Comparison of ENCODE assay signal across 3 cellular contexts in the genomic region with DNA sequence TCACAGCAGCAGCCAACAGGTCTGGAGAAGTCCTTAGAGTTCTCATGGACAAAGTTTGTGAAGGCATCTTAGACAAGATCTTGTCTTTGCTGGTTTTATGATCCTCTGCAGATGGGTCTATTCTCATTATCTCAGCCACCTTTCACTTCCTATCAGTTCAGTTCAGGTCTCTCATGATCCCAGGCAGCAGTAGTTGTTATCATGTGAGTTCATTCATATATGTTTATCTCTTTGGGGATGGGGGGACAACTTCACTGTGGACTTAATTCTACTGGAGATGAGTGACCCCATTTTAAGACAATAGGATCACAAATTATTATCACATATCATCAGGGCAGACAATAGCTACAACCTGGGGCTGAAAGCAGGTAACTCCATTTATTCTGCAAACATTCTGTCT. TPM values are rescaled to one million over a fixed set of nuclear protein-coding genes. Genes with fewer than 3 reads are reported as not detected.
"Had no signal": no experiment of that assay in that cellular context is flagged by ENCODE, and none has a peak within 500 bp of the region (broad histone marks: within the 10 kb centered on the region; RNA-seq: fewer than 3 reads in every experiment).

No MANE protein-coding gene starts in this region.

RNA-seq across cellular contexts. Expression of a gene that starts 48.1 kb away (rescaled TPM):
- total RNA-seq: GM23338, H4, H7 had no signal
